9 cellular contexts compared by ENCODE assay signal in the genomic region with DNA sequence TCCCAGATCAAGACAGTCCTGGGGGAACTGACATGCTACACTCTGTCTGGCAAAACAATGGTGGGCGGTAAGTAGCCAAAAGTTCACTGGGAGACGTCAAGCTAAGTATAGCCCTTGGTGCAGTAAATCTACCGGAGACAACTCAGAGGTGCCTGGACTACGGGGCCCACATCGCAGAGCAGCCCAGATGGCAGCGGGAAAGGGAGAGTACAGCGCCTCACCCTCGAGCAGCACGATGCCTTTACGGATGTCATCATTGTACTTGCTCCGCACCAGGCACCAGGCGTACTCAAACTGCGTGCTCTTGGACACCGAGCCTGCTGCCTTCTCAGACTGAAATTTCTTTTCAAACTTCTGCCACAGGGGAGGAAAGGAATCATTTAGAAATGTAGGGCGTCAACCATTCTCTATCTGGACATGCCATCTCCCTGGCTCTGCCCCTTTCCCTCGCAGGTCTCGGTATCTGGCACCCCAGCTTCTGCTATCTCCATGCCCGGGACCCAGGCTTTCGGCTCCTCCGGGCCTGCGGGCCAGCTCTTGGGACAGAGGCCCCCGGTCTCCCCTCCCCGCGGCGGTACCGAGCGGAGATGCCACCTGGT. TPM values are rescaled to one million over a fixed set of nuclear protein-coding genes. Genes with fewer than 3 reads are reported as not detected.
DNase-seq lines count a peak whose midpoint lies in the region; TF ChIP-seq lines count a peak whose summit lies in the region.
"Had no signal": no experiment of that assay in that cellular context is flagged by ENCODE, and none has a peak within 500 bp of the region (broad histone marks: within the 10 kb centered on the region; RNA-seq: fewer than 3 reads in every experiment).

No MANE protein-coding gene starts in this region.

- peaks cover 14% of the 10 kb centered on the region for H3K36me3 ChIP-seq in CD8-positive, alpha-beta memory T cell (ENCODE audit: insufficient read depth, low read length)
- H3K36me3 ChIP-seq in HUES64 (ENCODE audit: insufficient read depth, low read length) = peaks cover 15% of the 10 kb centered on the region
- no peaks in the 10 kb centered on the region for H3K36me3 ChIP-seq in smooth muscle cell (ENCODE audit: low read depth)

- peaks cover 46% of the 10 kb centered on the region for H3K79me2 ChIP-seq in smooth muscle cell (ENCODE audit: low read depth)

- H3K36me3 Mint-ChIP-seq in CD8-positive, alpha-beta memory T cell = peaks cover 0 to 56% (median 4%) of the 10 kb centered on the region in 3 donors

- DNase-seq in CD8-positive, alpha-beta memory T cell = peak in 1 of 5 donors; percentile 6
- DNase-seq in amniotic epithelial cell (ENCODE audit: low read depth) = peak; percentile 57
- peak; percentile 86 for DNase-seq in iPS-NIHi7 (ENCODE audit: extremely low spot score)
- DNase-seq in smooth muscle cell (lab: John Stamatoyannopoulos, UW; ENCODE audit: unreplicated experiment) = no peak
- no peak for DNase-seq in activated gamma-delta T cell treated with Interleukin-2 at 50 U/mL for 16 hours
- DNase-seq in NCI-H526 treated with DMSO at 0.1 percent for 48 hours (lab: John Stamatoyannopoulos, UW) = no peak
- no peak for DNase-seq in NCI-H2107 treated with DMSO at 0.1 percent for 48 hours (lab: John Stamatoyannopoulos, UW; ENCODE audit: unreplicated experiment)

- CTCF ChIA-PET in CD8-positive, alpha-beta memory T cell (lab: Charles Lee) = interaction anchor here (0.7 to 4.0 kb wide), 18 partner anchors 9 to 368 kb away, joined by 3 to 69 read pairs (median 7); partner anchors contain the start of genes PLOD3, SRRT, VGF and ZNHIT1

- peaks cover 14% of the 10 kb centered on the region for H4K20me1 ChIP-seq in smooth muscle cell (ENCODE audit: low read depth)

- POLR2A ChIA-PET in CD8-positive, alpha-beta memory T cell (lab: Charles Lee) = interaction anchor here (0.5 to 2.5 kb wide), 5 partner anchors 9 to 777 kb away, joined by 3 to 28 read pairs (median 4); partner anchors contain the start of genes PLOD3 and ZNHIT1

- peak overlapping the region; percentile 97 to 99 (median 98) for H3K4me3 Mint-ChIP-seq in CD8-positive, alpha-beta memory T cell

- H3K4me2 ChIP-seq in smooth muscle cell = peak overlapping the region; percentile 94

- H3F3A ChIP-seq in smooth muscle cell (ENCODE audit: low read depth) = peaks cover 8% of the 10 kb centered on the region

- H3K9me3 ChIP-seq in CD8-positive, alpha-beta memory T cell (ENCODE audit: low read length) = no peaks in the 10 kb centered on the region
- H3K9me3 ChIP-seq in HUES64 (ENCODE audit: insufficient read depth, low read depth, low read length) = no peaks in the 10 kb centered on the region
- no peaks in the 10 kb centered on the region for H3K9me3 ChIP-seq in smooth muscle cell (replicated peaks; ENCODE audit: low read depth)

- H3K27ac Mint-ChIP-seq in CD8-positive, alpha-beta memory T cell = peak overlapping the region; percentile 93 to 99 (median 97)

- H3K27ac ChIP-seq in CD8-positive, alpha-beta memory T cell (ENCODE audit: low read depth, low read length) = peak overlapping the region; percentile 91
- H3K27ac ChIP-seq in HUES64 (ENCODE audit: low read depth, low read length) = no peak overlapping the region
- peak overlapping the region; percentile 89 for H3K27ac ChIP-seq in smooth muscle cell (ENCODE audit: low read depth)

- peaks cover 0 to 2% of the 10 kb centered on the region in 2 donors for H3K27me3 Mint-ChIP-seq in CD8-positive, alpha-beta memory T cell

- 46% methylated on average over 27 of the region's 27 CpGs for WGBS in HUES64
- 39% methylated on average over 27 of the region's 27 CpGs for WGBS in smooth muscle cell (ENCODE audit: low lambda C conversion rate)

- peaks cover 30 to 59% (median 40%) of the 10 kb centered on the region in 3 donors for H3K4me1 Mint-ChIP-seq in CD8-positive, alpha-beta memory T cell

- no peaks in the 10 kb centered on the region for H3K9me3 Mint-ChIP-seq in CD8-positive, alpha-beta memory T cell

- no peak for TF ChIP-seq CTCF in smooth muscle cell (IDR thresholded peaks at IDR 0.05; ENCODE audit: borderline replicate concordance, insufficient read depth, poor library complexity, severe bottlenecking)

- H3K4me1 ChIP-seq in CD8-positive, alpha-beta memory T cell (ENCODE audit: insufficient read depth, low read length) = peaks cover 27% of the 10 kb centered on the region
- H3K4me1 ChIP-seq in HUES64 (ENCODE audit: insufficient read depth, low read length) (peaks cover 5% of the 10 kb centered on the region; the same call in 1 of the 2 replicates), smooth muscle cell (ENCODE audit: low read depth) (no peaks in the 10 kb centered on the region)

- peak overlapping the region; percentile 95 for H3K4me3 ChIP-seq in CD8-positive, alpha-beta memory T cell (ENCODE audit: low read length)
- H3K4me3 ChIP-seq in HUES64 (ENCODE audit: low read length) (peak overlapping the region; percentile 84), smooth muscle cell (peak overlapping the region; percentile 82)

- no peaks in the 10 kb centered on the region for H3K27me3 ChIP-seq in CD8-positive, alpha-beta memory T cell (ENCODE audit: insufficient read depth, low read length, poor library complexity, severe bottlenecking)
- no peaks in the 10 kb centered on the region for H3K27me3 ChIP-seq in HUES64 (ENCODE audit: insufficient read depth, low read length)
- no peaks in the 10 kb centered on the region for H3K27me3 ChIP-seq in smooth muscle cell (ENCODE audit: low read depth)

- H2AFZ ChIP-seq in smooth muscle cell (ENCODE audit: low read depth) = no peak overlapping the region

- peak overlapping the region; percentile 70 for H3K9ac ChIP-seq in HUES64 (ENCODE audit: low read depth, low read length)
- H3K9ac ChIP-seq in smooth muscle cell (ENCODE audit: low read depth) = peak overlapping the region; percentile 81

RNA-seq across cellular contexts. Expression of gene FIS1, which starts 1.0 kb away (rescaled TPM):
- 100 to 1,000 TPM; 137 to 139 TPM for total RNA-seq in CD8-positive, alpha-beta memory T cell
- 206 TPM for polyA plus RNA-seq in CD8-positive, alpha-beta memory T cell
- 93.0 TPM for polyA plus RNA-seq in HUES64 (2013, experiment 1 of 2)
- 91.9 TPM for polyA plus RNA-seq in HUES64 (2013, experiment 2 of 2)
- total RNA-seq in smooth muscle cell = 97.7 and 98.4 TPM in 2 replicates
- 174 and 200 TPM in 2 replicates for polyA plus RNA-seq in smooth muscle cell

RNA-seq across cellular contexts. Expression of gene CLDN15, which starts 6.3 kb away (rescaled TPM):
- 10 to 100 TPM; 19.5 to 20.3 TPM for total RNA-seq in CD8-positive, alpha-beta memory T cell
- polyA plus RNA-seq in CD8-positive, alpha-beta memory T cell = 1.2 TPM
- 2.6 TPM for polyA plus RNA-seq in HUES64 (2013, experiment 1 of 2)
- 2.7 TPM for polyA plus RNA-seq in HUES64 (2013, experiment 2 of 2)
- 4.0 and 12.2 TPM in 2 replicates for total RNA-seq in smooth muscle cell
- polyA plus RNA-seq in smooth muscle cell = 3.0 and 8.7 TPM in 2 replicates

RNA-seq across cellular contexts. Expression of gene ZNHIT1, which starts 25.9 kb away (rescaled TPM):
- total RNA-seq in CD8-positive, alpha-beta memory T cell = 10 to 100 TPM; 50.6 to 51.7 TPM
- polyA plus RNA-seq in CD8-positive, alpha-beta memory T cell = 66.2 TPM
- 52.1 TPM for polyA plus RNA-seq in HUES64 (2013, experiment 1 of 2)
- 49.8 TPM for polyA plus RNA-seq in HUES64 (2013, experiment 2 of 2)
- total RNA-seq in smooth muscle cell = 100 and 102 TPM in 2 replicates
- polyA plus RNA-seq in smooth muscle cell = 116 and 123 TPM in 2 replicates

RNA-seq across cellular contexts. Expression of gene PLOD3, which starts 26.5 kb away (rescaled TPM):
- total RNA-seq in CD8-positive, alpha-beta memory T cell = 10 to 100 TPM; 41.3 to 45.4 TPM
- polyA plus RNA-seq in CD8-positive, alpha-beta memory T cell = 23.1 TPM
- 25.7 TPM for polyA plus RNA-seq in HUES64 (2013, experiment 1 of 2)
- polyA plus RNA-seq in HUES64 (2013, experiment 2 of 2) = 24.3 TPM
- 58.4 and 63.5 TPM in 2 replicates for total RNA-seq in smooth muscle cell
- 150 and 168 TPM in 2 replicates for polyA plus RNA-seq in smooth muscle cell

RNA-seq across cellular contexts. Expression of gene MOGAT3, which starts 43.0 kb away (rescaled TPM):
- not detected for total RNA-seq in CD8-positive, alpha-beta memory T cell
- polyA plus RNA-seq in CD8-positive, alpha-beta memory T cell = not detected
- polyA plus RNA-seq in HUES64 (2013, experiment 1 of 2) = not detected
- 0.25 TPM for polyA plus RNA-seq in HUES64 (2013, experiment 2 of 2)
- total RNA-seq in smooth muscle cell = not detected in 2 replicates
- polyA plus RNA-seq in smooth muscle cell = 0.38 TPM in 1 of 2 replicates, not detected in the other
- total RNA-seq: RPMI7951 had no signal

Comparison
In these comparisons a context has a peak if more than half of its experiments do, and no peak if none do; other contexts are left out.
1. DNase-seq: peak in amniotic epithelial cell (single experiment) and iPS-NIHi7 (single experiment); none in smooth muscle cell (single experiment), activated gamma-delta T cell treated with Interleukin-2 at 50 U/mL for 16 hours (single experiment), NCI-H526 treated with DMSO at 0.1 percent for 48 hours (single experiment) and NCI-H2107 treated with DMSO at 0.1 percent for 48 hours (single experiment).
2. Peak in every context shown above with its lines, with median percentiles within 50 percentile points of each other: H3K4me3 ChIP-seq.